ENCODE assay signal across 12 cellular contexts in the genomic region with DNA sequence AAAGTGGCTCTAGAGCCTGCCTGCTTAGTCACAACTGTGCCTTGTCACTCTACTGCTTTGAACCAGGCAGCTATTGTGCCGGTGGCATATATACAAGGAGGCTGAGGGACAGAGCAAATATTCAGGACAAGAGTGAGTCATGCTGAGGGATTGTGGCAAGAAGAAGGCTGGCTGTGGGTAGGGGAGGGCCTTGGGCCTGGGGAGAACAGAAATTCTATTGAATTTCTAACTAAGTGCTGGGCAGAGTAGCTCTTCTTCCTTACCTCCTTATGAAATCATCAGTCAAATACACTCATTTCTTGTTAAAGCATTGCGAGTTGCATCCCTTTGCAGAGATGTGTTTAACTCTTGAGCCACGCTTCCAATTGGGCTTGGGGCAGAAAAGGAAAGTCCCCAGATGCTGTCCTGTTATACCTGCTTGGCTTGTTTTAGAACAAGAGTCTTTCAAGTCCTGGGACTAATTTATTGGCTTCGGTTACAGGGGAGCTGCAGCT. TPM values are rescaled to one million over a fixed set of nuclear protein-coding genes. Genes with fewer than 3 reads are reported as not detected.
A peak's percentile ranks its signal among the peaks of the same experiment; 100 is the strongest.
DNase-seq lines count a peak whose midpoint lies in the region; ATAC-seq and TF ChIP-seq lines count a peak whose summit lies in the region.
"Had no signal": no experiment of that assay in that cellular context is flagged by ENCODE, and none has a peak within 500 bp of the region (broad histone marks: within the 10 kb centered on the region; RNA-seq: fewer than 3 reads in every experiment).

No MANE protein-coding gene starts in this region.

- no peak for TF ChIP-seq CTCF in suprapubic skin (IDR thresholded peaks at IDR 0.05)

- no peaks in the 10 kb centered on the region for H3K9me3 Mint-ChIP-seq in activated naive CD4-positive, alpha-beta T cell treated with anti-CD3 and anti-CD28 coated beads for 36 hours
- H3K9me3 Mint-ChIP-seq in activated naive CD4-positive, alpha-beta T cell treated with anti-CD3 and anti-CD28 coated beads, Interleukin-2, amount 10 ng/mL, durations not matched to agents 7 days and 5 days = no peaks in the 10 kb centered on the region
- H3K9me3 Mint-ChIP-seq: stimulated activated effector memory CD8-positive, alpha-beta T cell treated with anti-CD3 and anti-CD28 coated beads, Interleukin-12 subunit alpha, Interleukin-12 subunit beta, amount 100 ng/mL, for 72 hours had no signal

- intact Hi-C loops in activated naive CD4-positive, alpha-beta T cell treated with anti-CD3 and anti-CD28 coated beads for 36 hours (cut with micrococcal nuclease) = loop anchor here (1.0 kb wide), 1 partner anchor 18 kb away; no protein-coding TSS in a partner anchor
- intact Hi-C loops in left colon (cut with DNase I, micrococcal nuclease) = no loop called here

- peaks cover 10% of the 10 kb centered on the region for H3K4me1 ChIP-seq in suprapubic skin

- H3K4me3 Mint-ChIP-seq in activated naive CD4-positive, alpha-beta T cell treated with anti-CD3 and anti-CD28 coated beads for 36 hours = no peak overlapping the region
- H3K4me3 Mint-ChIP-seq in activated naive CD4-positive, alpha-beta T cell treated with anti-CD3 and anti-CD28 coated beads, Interleukin-2, amount 10 ng/mL, durations not matched to agents 7 days and 5 days = no peak overlapping the region
- H3K4me3 Mint-ChIP-seq: memory B cell; stimulated activated effector memory CD8-positive, alpha-beta T cell treated with anti-CD3 and anti-CD28 coated beads, Interleukin-12 subunit alpha, Interleukin-12 subunit beta, amount 100 ng/mL, for 72 hours had no signal

- ATAC-seq in left colon = no peak
- ATAC-seq in HG03039 (IDR thresholded peaks at IDR 0.05; ENCODE audit: unreplicated experiment) = no peak
- ATAC-seq: stimulated activated effector memory CD8-positive, alpha-beta T cell treated with anti-CD3 and anti-CD28 coated beads, Interleukin-12 subunit alpha, Interleukin-12 subunit beta, amount 100 ng/mL, for 72 hours had no signal

- TF ChIP-seq EP300 in suprapubic skin (IDR thresholded peaks at IDR 0.05) = no peak

- CTCF ChIA-PET in activated naive CD4-positive, alpha-beta T cell treated with anti-CD3 and anti-CD28 coated beads for 36 hours (lab: Charles Lee) = interaction anchor here (0.7 to 1.1 kb wide), 2 partner anchors 18 to 38 kb away, joined by 3 to 4 read pairs; no protein-coding TSS in a partner anchor
- CTCF ChIA-PET in activated naive CD4-positive, alpha-beta T cell treated with anti-CD3 and anti-CD28 coated beads, Interleukin-2, amount 10 ng/mL, durations not matched to agents 7 days and 5 days (lab: Charles Lee) = interaction anchor here (0.8 kb wide), 1 partner anchor 35 kb away, joined by 4 read pairs; no protein-coding TSS in a partner anchor

- no peaks in the 10 kb centered on the region for H3K36me3 Mint-ChIP-seq in activated naive CD4-positive, alpha-beta T cell treated with anti-CD3 and anti-CD28 coated beads for 36 hours (ENCODE audit: low read depth)
- no peaks in the 10 kb centered on the region for H3K36me3 Mint-ChIP-seq in activated naive CD4-positive, alpha-beta T cell treated with anti-CD3 and anti-CD28 coated beads, Interleukin-2, amount 10 ng/mL, durations not matched to agents 7 days and 5 days
- H3K36me3 Mint-ChIP-seq: memory B cell; stimulated activated effector memory CD8-positive, alpha-beta T cell treated with anti-CD3 and anti-CD28 coated beads, Interleukin-12 subunit alpha, Interleukin-12 subunit beta, amount 100 ng/mL, for 72 hours had no signal

- H3K27ac ChIP-seq in suprapubic skin = peak overlapping the region; percentile 3

- WGBS in suprapubic skin = 32% methylated on average over 4 of the region's 4 CpGs

- no peaks in the 10 kb centered on the region for H3K36me3 ChIP-seq in suprapubic skin

- no peaks in the 10 kb centered on the region for H3K27me3 ChIP-seq in suprapubic skin

- peak; percentile 10 for DNase-seq in activated naive CD4-positive, alpha-beta T cell treated with anti-CD3 and anti-CD28 coated beads for 36 hours
- no peak for DNase-seq in activated naive CD4-positive, alpha-beta T cell treated with anti-CD3 and anti-CD28 coated beads, Interleukin-2, amount 10 ng/mL, durations not matched to agents 7 days and 5 days
- DNase-seq in T1000 (lab: John Stamatoyannopoulos, UW) (peak; percentile 60), hepatic stellate cell (ENCODE audit: low spot score) (peak; percentile 3), suprapubic skin (ENCODE audit: low spot score in 2 of 2) (no peak), left colon (no peak), kidney glomerular epithelial cell (lab: John Stamatoyannopoulos, UW) (no peak)
- DNase-seq: activated naive CD4-positive, alpha-beta T cell treated with Interleukin-2 at 50 U/mL for 16 hours; NCI-H1048 had no signal

- no peak overlapping the region for H3K4me3 ChIP-seq in suprapubic skin

- no peak overlapping the region for H3K27ac Mint-ChIP-seq in activated naive CD4-positive, alpha-beta T cell treated with anti-CD3 and anti-CD28 coated beads for 36 hours
- H3K27ac Mint-ChIP-seq in activated naive CD4-positive, alpha-beta T cell treated with anti-CD3 and anti-CD28 coated beads, Interleukin-2, amount 10 ng/mL, durations not matched to agents 7 days and 5 days = no peak overlapping the region
- H3K27ac Mint-ChIP-seq: memory B cell; stimulated activated effector memory CD8-positive, alpha-beta T cell treated with anti-CD3 and anti-CD28 coated beads, Interleukin-12 subunit alpha, Interleukin-12 subunit beta, amount 100 ng/mL, for 72 hours had no signal

- H3K27me3 Mint-ChIP-seq in activated naive CD4-positive, alpha-beta T cell treated with anti-CD3 and anti-CD28 coated beads for 36 hours (ENCODE audit: low read depth) = peaks cover 13% of the 10 kb centered on the region
- H3K27me3 Mint-ChIP-seq in activated naive CD4-positive, alpha-beta T cell treated with anti-CD3 and anti-CD28 coated beads, Interleukin-2, amount 10 ng/mL, durations not matched to agents 7 days and 5 days = no peaks in the 10 kb centered on the region

- H3K4me1 Mint-ChIP-seq in activated naive CD4-positive, alpha-beta T cell treated with anti-CD3 and anti-CD28 coated beads for 36 hours (ENCODE audit: low read depth) = peaks cover 30% of the 10 kb centered on the region
- peaks cover 2% of the 10 kb centered on the region for H3K4me1 Mint-ChIP-seq in activated naive CD4-positive, alpha-beta T cell treated with anti-CD3 and anti-CD28 coated beads, Interleukin-2, amount 10 ng/mL, durations not matched to agents 7 days and 5 days
- H3K4me1 Mint-ChIP-seq: memory B cell; stimulated activated effector memory CD8-positive, alpha-beta T cell treated with anti-CD3 and anti-CD28 coated beads, Interleukin-12 subunit alpha, Interleukin-12 subunit beta, amount 100 ng/mL, for 72 hours had no signal

- TF ChIP-seq POLR2A in suprapubic skin (IDR thresholded peaks at IDR 0.05) = no peak

- no peaks in the 10 kb centered on the region for H3K9me3 ChIP-seq in suprapubic skin

RNA-seq across cellular contexts. Expression of gene PFDN4, which starts 59.7 kb away (rescaled TPM):
- total RNA-seq in activated naive CD4-positive, alpha-beta T cell treated with anti-CD3 and anti-CD28 coated beads for 36 hours = 10 to 100 TPM; 48.8 to 53.3 TPM
- total RNA-seq in suprapubic skin (10 to 100 TPM; 33.2 to 48.7 (median 42.0) TPM), left colon (10 to 100 TPM; 11.1 to 14.7 TPM)

Comparison
In these comparisons a context has a peak if more than half of its experiments do, and no peak if none do; other contexts are left out.
1. DNase-seq: peak in activated naive CD4-positive, alpha-beta T cell treated with anti-CD3 and anti-CD28 coated beads for 36 hours (single experiment), T1000 (single experiment) and hepatic stellate cell (single experiment); none in activated naive CD4-positive, alpha-beta T cell treated with anti-CD3 and anti-CD28 coated beads, Interleukin-2, amount 10 ng/mL, durations not matched to agents 7 days and 5 days (single experiment), suprapubic skin (0 of 2), left colon (0 of 2) and kidney glomerular epithelial cell (single experiment).